In the genomic region with DNA sequence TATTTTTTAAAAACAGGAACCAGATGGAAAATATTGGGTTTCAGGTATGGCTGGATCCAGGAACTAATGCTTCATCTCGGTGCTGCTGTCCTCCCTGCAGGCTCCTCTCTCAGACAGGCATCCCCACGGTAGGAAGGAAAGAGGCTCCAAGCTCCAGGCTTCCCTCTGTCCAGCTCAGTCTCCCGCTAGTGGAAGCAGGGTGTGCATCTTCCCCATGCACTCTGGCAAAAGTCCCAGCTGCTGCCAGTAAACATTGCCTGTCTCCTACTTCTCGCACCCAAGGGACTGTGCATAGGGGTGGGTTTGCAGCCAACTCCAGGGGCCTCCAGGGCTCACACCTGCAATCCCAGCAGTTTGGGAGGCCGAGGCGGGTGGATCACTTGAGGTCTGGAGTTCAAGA, we compare ENCODE assay signal across 10 cellular contexts. TPM values are rescaled to one million over a fixed set of nuclear protein-coding genes. Genes with fewer than 3 reads are reported as not detected.
DNase-seq lines count a peak whose midpoint lies in the region; ATAC-seq and TF ChIP-seq lines count a peak whose summit lies in the region.
"Had no signal": no experiment of that assay in that cellular context is flagged by ENCODE, and none has a peak within 500 bp of the region (broad histone marks: within the 10 kb centered on the region; RNA-seq: fewer than 3 reads in every experiment).

No MANE protein-coding gene starts in this region.

- H3K4me3 ChIP-seq in breast epithelium (no peak overlapping the region), lung (no peak overlapping the region)

- no peak for ATAC-seq in lung (ENCODE audit: insufficient read depth, low FRiP score)
- ATAC-seq in HG03097 (IDR thresholded peaks at IDR 0.05; ENCODE audit: low FRiP score, unreplicated experiment): no peak
- no peak for ATAC-seq in HG03520 (IDR thresholded peaks at IDR 0.05; ENCODE audit: unreplicated experiment)

- no peak for TF ChIP-seq POLR2A in breast epithelium (IDR thresholded peaks at IDR 0.05)

- no peaks in the 10 kb centered on the region for H3K27me3 ChIP-seq in breast epithelium
- no peaks in the 10 kb centered on the region for H3K27me3 ChIP-seq in lung (ENCODE audit: control insufficient read depth, insufficient read depth)
- H3K27me3 ChIP-seq: ovary had no signal

- intact Hi-C loops in breast epithelium (cut with DNase I; ENCODE audit: low total_unique reads): loop anchor here (5.0 kb wide), 1 partner anchor 50 kb away; a partner anchor contains a TSS

- 57 to 59% methylated on average over 6 of the region's 6 CpGs for WGBS in lung, 2 donors

- H3K36me3 ChIP-seq in breast epithelium: no peaks in the 10 kb centered on the region
- no peaks in the 10 kb centered on the region for H3K36me3 ChIP-seq in lung (ENCODE audit: control insufficient read depth in 2 of 2, insufficient read depth in 2 of 2, low read length in 2 of 2)
- H3K36me3 ChIP-seq: ovary had no signal

- no peaks in the 10 kb centered on the region for H3K9me3 ChIP-seq in breast epithelium
- no peaks in the 10 kb centered on the region for H3K9me3 ChIP-seq in lung (ENCODE audit: control insufficient read depth in 2 of 2, insufficient read depth in 1 of 2, low read length in 1 of 2)
- H3K9me3 ChIP-seq: ovary had no signal

- H3K27ac ChIP-seq in breast epithelium: peak overlapping the region; percentile 61 to 84
- H3K27ac ChIP-seq in lung (ENCODE audit: low read depth in 1 of 2, low read length in 1 of 2): peak overlapping the region; percentile 32 to 79
- peak overlapping the region; percentile 95 for H3K27ac ChIP-seq in temporal lobe (ENCODE audit: low read depth, low read length)
- H3K27ac ChIP-seq: ovary had no signal

- no peaks in the 10 kb centered on the region for H3K4me1 ChIP-seq in breast epithelium
- no peaks in the 10 kb centered on the region for H3K4me1 ChIP-seq in lung (ENCODE audit: control insufficient read depth in 2 of 2, insufficient read depth in 2 of 2, low read length in 2 of 2)

- peak; percentile 67 for DNase-seq in DMS 273 (lab: John Stamatoyannopoulos, UW; ENCODE audit: unreplicated experiment)
- no peak for DNase-seq in DMS 273 treated with DMSO at 0.1 percent for 48 hours (lab: John Stamatoyannopoulos, UW)
- no peak for DNase-seq in breast epithelium (ENCODE audit: low spot score in 2 of 2)
- DNase-seq in lung (ENCODE audit: low spot score): no peak
- DNase-seq in activated CD4-positive, alpha-beta T cell treated with anti-CD3 and anti-CD28 coated beads for 1 hour: no peak

- TF ChIP-seq CTCF in breast epithelium (IDR thresholded peaks at IDR 0.05): no peak
- no peak for TF ChIP-seq CTCF in lung (IDR thresholded peaks at IDR 0.05; ENCODE audit: control extremely low read depth, extremely low read depth)

RNA-seq across cellular contexts. Expression of a gene that starts 29.2 kb away (rescaled TPM):
- total RNA-seq in breast epithelium (1 to 10 TPM in 2 of 3 donors, under 1 TPM in 1; 0.98 to 2.1 (median 1.6) TPM), lung (1 to 10 TPM; 1.3 to 7.8 TPM), temporal lobe (not detected)
- polyA plus RNA-seq in lung: 1 to 10 TPM; 3.0 to 6.7 TPM
- total RNA-seq: endothelial cell of umbilical vein had no signal
- polyA plus RNA-seq: endothelial cell of umbilical vein had no signal

RNA-seq across cellular contexts. Expression of a gene that starts 40.0 kb away (rescaled TPM):
- total RNA-seq in breast epithelium (1 to 10 TPM; 5.6 to 8.5 (median 6.2) TPM), lung (10 to 100 TPM in 1 of 2 donors, 1 to 10 TPM in 1; 6.5 to 24.0 TPM), temporal lobe (7.6 TPM)
- polyA plus RNA-seq in lung: 10 to 100 TPM in 1 of 2 donors, 1 to 10 TPM in 1; 5.0 to 12.1 TPM

RNA-seq across cellular contexts. Expression of a gene that starts 49.6 kb away (rescaled TPM):
- total RNA-seq in breast epithelium: 10 to 100 TPM; 49.4 to 89.3 (median 53.4) TPM
- 10 to 100 TPM; 19.4 to 50.0 TPM for total RNA-seq in lung
- 10 to 100 TPM; 47.6 to 62.2 TPM for polyA plus RNA-seq in lung
- 2.5 TPM for total RNA-seq in temporal lobe
